Comparison of ENCODE assay signal across 6 cellular contexts in genomic region chr19:1251503-1252220, GRCh38. TPM values are rescaled to one million over a fixed set of nuclear protein-coding genes. Genes with fewer than 3 reads are reported as not detected.
DNase-seq lines count a peak whose midpoint lies in the region; ATAC-seq and TF ChIP-seq lines count a peak whose summit lies in the region.

No MANE protein-coding gene starts in this region.

- peaks cover 79% of the 10 kb centered on the region for H3K36me3 Mint-ChIP-seq in Calu3 (ENCODE audit: insufficient read depth, unreplicated experiment)

- BruUV-seq in Calu3 (replicated peaks; lab: Mats Ljungman, UMichigan): TSS peak; percentile 43

- H3K4me3 ChIP-seq in SJCRH30: peak overlapping the region; percentile 78
- H3K4me3 ChIP-seq in effector memory CD4-positive, alpha-beta T cell (ENCODE audit: insufficient read depth, low read depth, low read length, poor library complexity, severe bottlenecking): peak overlapping the region; percentile 96
- H3K4me3 ChIP-seq in retinal pigment epithelial cell (ENCODE audit: low read length): peak overlapping the region; percentile 79

- H3K9me3 Mint-ChIP-seq in Calu3 (ENCODE audit: low read depth, unreplicated experiment): no peaks in the 10 kb centered on the region

- H3K27ac ChIP-seq in SJCRH30: peak overlapping the region; percentile 35; the same call in 1 of the 2 replicates
- peak overlapping the region; percentile 89 for H3K27ac ChIP-seq in effector memory CD4-positive, alpha-beta T cell (ENCODE audit: insufficient read depth, low read length, poor library complexity, severe bottlenecking)

- CTCF ChIA-PET in Calu3 (lab: Charles Lee): no interaction called here

- TF ChIP-seq CTCF in Calu3 (IDR thresholded peaks at IDR 0.05; ENCODE audit: unreplicated experiment) (no peak), retinal pigment epithelial cell (conservative IDR thresholded peaks at IDR 0.05; ENCODE audit: low read depth, low read length) (no peak)

- no peaks in the 10 kb centered on the region for H3K27me3 ChIP-seq in SJCRH30
- H3K27me3 ChIP-seq in effector memory CD4-positive, alpha-beta T cell (replicated peaks; ENCODE audit: control insufficient read depth, insufficient read depth, low read length, poor library complexity, severe bottlenecking): no peaks in the 10 kb centered on the region

- H3K36me3 ChIP-seq in SJCRH30: peaks cover 42% of the 10 kb centered on the region
- H3K36me3 ChIP-seq in effector memory CD4-positive, alpha-beta T cell (ENCODE audit: control insufficient read depth, insufficient read depth, low read length): peaks cover 31% of the 10 kb centered on the region

- peaks cover 16% of the 10 kb centered on the region for H3K4me1 ChIP-seq in SJCRH30
- peaks cover 53% of the 10 kb centered on the region for H3K4me1 ChIP-seq in effector memory CD4-positive, alpha-beta T cell (ENCODE audit: control insufficient read depth, insufficient read depth, low read length, poor library complexity, severe bottlenecking)

- H3K27ac Mint-ChIP-seq in Calu3 (ENCODE audit: unreplicated experiment): peak overlapping the region; percentile 93

- H3K9me3 ChIP-seq in SJCRH30 (replicated peaks): no peaks in the 10 kb centered on the region
- no peaks in the 10 kb centered on the region for H3K9me3 ChIP-seq in effector memory CD4-positive, alpha-beta T cell (ENCODE audit: control insufficient read depth, low read length)

- intact Hi-C loops in Calu3 (cut with micrococcal nuclease; ENCODE audit: unreplicated experiment): no loop called here

- no peaks in the 10 kb centered on the region for H3K27me3 Mint-ChIP-seq in Calu3 (ENCODE audit: unreplicated experiment)

- ATAC-seq in GM21390 (IDR thresholded peaks at IDR 0.05; ENCODE audit: unreplicated experiment): no peak

- no peaks in the 10 kb centered on the region for H3K4me1 Mint-ChIP-seq in Calu3 (ENCODE audit: low read depth, unreplicated experiment)

- peak overlapping the region; percentile 88 for H3K4me3 Mint-ChIP-seq in Calu3 (ENCODE audit: low read depth, unreplicated experiment)

- DNase-seq in Calu3 (no peak), SJCRH30 (no peak), retinal pigment epithelial cell (ENCODE audit: low read depth) (no peak), NCI-H146 (lab: John Stamatoyannopoulos, UW) (no peak)
- peak; percentile 44 to 65 (median 57) for DNase-seq in effector memory CD4-positive, alpha-beta T cell

RNA-seq across cellular contexts. Expression of gene MIDN, which starts 3.3 kb away (rescaled TPM):
- 61.8 and 72.4 TPM in 2 replicates for total RNA-seq in Calu3 (2022)
- total RNA-seq in SJCRH30 (2014; rRNA removed; shearing (Covaris generic)): 9.1 TPM in 2 replicates

RNA-seq across cellular contexts. Expression of gene ATP5F1D, which starts 10.1 kb away (rescaled TPM):
- total RNA-seq in Calu3 (2022): 86.6 and 91.8 TPM in 2 replicates
- total RNA-seq in SJCRH30 (2014; rRNA removed; shearing (Covaris generic)): 25.5 and 32.2 TPM in 2 replicates

RNA-seq across cellular contexts. Expression of gene CBARP, which starts 13.9 kb away (rescaled TPM):
- total RNA-seq in Calu3 (2022): 4.2 and 5.7 TPM in 2 replicates
- 1.2 and 1.9 TPM in 2 replicates for total RNA-seq in SJCRH30 (2014; rRNA removed; shearing (Covaris generic))

RNA-seq across cellular contexts. Expression of gene CIRBP, which starts 17.5 kb away (rescaled TPM):
- 102 and 112 TPM in 2 replicates for total RNA-seq in Calu3 (2022)
- 159 and 181 TPM in 2 replicates for total RNA-seq in SJCRH30 (2014; rRNA removed; shearing (Covaris generic))

RNA-seq across cellular contexts. Expression of gene FAM174C, which starts 23.7 kb away (rescaled TPM):
- total RNA-seq in Calu3 (2022): 32.9 and 34.4 TPM in 2 replicates
- 22.3 and 25.1 TPM in 2 replicates for total RNA-seq in SJCRH30 (2014; rRNA removed; shearing (Covaris generic))

Comparison
In these comparisons a context has a peak if more than half of its experiments do, and no peak if none do; other contexts are left out.
1. DNase-seq: peak in effector memory CD4-positive, alpha-beta T cell (3 of 3); none in Calu3 (single experiment), SJCRH30 (0 of 2), retinal pigment epithelial cell (single experiment) and NCI-H146 (single experiment).
2. Peak in every context shown above with its lines, with median percentiles within 50 percentile points of each other: H3K4me3 ChIP-seq.